1 cellular context compared by ENCODE assay signal in the genomic region with DNA sequence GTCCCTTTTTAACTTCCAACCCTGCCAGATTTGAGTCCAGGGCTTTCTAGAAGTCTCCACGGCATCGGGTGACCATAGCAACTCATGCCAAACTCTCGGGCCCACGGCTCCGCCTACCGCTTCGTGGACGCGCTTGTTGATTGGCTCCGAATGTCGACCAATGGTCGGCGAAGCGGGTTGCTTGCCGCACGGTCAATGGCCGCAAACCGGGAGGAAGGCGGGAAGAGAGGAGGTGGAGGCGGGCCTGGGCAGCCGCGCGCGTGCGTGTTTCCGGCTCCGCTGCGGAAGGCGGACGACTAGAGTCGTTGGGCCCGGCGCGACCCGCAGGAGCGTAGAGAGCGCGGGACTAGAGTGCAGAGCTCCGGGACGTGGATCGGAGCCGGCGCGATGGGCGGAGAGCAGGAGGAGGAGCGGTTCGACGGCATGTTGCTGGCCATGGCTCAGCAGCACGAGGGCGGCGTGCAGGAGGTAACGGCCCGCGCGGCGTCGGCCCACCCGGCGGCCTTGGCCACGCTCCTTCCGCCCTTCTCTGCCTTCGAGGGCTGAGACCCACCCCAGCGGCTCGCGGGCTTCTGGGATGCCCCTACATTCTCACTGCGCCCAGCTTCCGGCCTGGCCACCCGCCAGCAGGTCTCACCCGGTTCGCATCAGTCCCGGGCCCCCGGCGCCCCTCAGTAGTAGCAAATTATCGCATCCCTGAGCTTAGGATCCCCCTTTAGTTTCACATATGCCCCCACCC.
TF ChIP-seq lines count a peak whose summit lies in the region.

A gene (plus strand): TSS at position 282 of the 739 bp plus-strand sequence. CDS start 106 bp downstream, at position 388.

TF ChIP-seq in HepG2, 621 proteins besides CTCF, POLR2A, EP300 and RAD21 (continued from another document and continues in another):
- TF ChIP-seq, protein P1, sequence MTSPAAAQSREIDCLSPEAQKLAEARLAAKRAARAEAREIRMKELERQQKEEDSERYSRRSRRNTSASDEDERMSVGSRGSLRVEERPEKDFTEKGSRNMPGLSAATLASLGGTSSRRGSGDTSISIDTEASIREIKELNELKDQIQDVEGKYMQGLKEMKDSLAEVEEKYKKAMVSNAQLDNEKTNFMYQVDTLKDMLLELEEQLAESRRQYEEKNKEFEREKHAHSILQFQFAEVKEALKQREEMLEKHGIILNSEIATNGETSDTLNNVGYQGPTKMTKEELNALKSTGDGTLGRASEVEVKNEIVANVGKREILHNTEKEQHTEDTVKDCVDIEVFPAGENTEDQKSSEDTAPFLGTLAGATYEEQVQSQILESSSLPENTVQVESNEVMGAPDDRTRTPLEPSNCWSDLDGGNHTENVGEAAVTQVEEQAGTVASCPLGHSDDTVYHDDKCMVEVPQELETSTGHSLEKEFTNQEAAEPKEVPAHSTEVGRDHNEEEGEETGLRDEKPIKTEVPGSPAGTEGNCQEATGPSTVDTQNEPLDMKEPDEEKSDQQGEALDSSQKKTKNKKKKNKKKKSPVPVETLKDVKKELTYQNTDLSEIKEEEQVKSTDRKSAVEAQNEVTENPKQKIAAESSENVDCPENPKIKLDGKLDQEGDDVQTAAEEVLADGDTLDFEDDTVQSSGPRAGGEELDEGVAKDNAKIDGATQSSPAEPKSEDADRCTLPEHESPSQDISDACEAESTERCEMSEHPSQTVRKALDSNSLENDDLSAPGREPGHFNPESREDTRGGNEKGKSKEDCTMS (CRISPR knock-in tag; conservative IDR thresholded peaks at IDR 0.05) = no peak
- TF ChIP-seq, protein P2, sequence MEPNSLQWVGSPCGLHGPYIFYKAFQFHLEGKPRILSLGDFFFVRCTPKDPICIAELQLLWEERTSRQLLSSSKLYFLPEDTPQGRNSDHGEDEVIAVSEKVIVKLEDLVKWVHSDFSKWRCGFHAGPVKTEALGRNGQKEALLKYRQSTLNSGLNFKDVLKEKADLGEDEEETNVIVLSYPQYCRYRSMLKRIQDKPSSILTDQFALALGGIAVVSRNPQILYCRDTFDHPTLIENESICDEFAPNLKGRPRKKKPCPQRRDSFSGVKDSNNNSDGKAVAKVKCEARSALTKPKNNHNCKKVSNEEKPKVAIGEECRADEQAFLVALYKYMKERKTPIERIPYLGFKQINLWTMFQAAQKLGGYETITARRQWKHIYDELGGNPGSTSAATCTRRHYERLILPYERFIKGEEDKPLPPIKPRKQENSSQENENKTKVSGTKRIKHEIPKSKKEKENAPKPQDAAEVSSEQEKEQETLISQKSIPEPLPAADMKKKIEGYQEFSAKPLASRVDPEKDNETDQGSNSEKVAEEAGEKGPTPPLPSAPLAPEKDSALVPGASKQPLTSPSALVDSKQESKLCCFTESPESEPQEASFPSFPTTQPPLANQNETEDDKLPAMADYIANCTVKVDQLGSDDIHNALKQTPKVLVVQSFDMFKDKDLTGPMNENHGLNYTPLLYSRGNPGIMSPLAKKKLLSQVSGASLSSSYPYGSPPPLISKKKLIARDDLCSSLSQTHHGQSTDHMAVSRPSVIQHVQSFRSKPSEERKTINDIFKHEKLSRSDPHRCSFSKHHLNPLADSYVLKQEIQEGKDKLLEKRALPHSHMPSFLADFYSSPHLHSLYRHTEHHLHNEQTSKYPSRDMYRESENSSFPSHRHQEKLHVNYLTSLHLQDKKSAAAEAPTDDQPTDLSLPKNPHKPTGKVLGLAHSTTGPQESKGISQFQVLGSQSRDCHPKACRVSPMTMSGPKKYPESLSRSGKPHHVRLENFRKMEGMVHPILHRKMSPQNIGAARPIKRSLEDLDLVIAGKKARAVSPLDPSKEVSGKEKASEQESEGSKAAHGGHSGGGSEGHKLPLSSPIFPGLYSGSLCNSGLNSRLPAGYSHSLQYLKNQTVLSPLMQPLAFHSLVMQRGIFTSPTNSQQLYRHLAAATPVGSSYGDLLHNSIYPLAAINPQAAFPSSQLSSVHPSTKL (CRISPR knock-in tag; IDR thresholded peaks at IDR 0.05) = no peak; the same call in 1 of the 2 replicates
- TF ChIP-seq ZSCAN30 (CRISPR knock-in tag; IDR thresholded peaks at IDR 0.05) (0 out of 2 replicates have a peak, but pooled peaks have one; percentile 23), MED8 (CRISPR knock-in tag; IDR thresholded peaks at IDR 0.05; ENCODE audit: insufficient replicate concordance) (peak; percentile 63), ZMYM4 (CRISPR knock-in tag; IDR thresholded peaks at IDR 0.05) (peak; percentile 60), SMAD9 (CRISPR knock-in tag; IDR thresholded peaks at IDR 0.05) (no peak), ZEB1 (IDR thresholded peaks at IDR 0.05; ENCODE audit: insufficient replicate concordance, low read depth) (no peak), MED13 (CRISPR knock-in tag; IDR thresholded peaks at IDR 0.05) (peak; percentile 69; the same call in 1 of the 2 replicates), EED (CRISPR knock-in tag; IDR thresholded peaks at IDR 0.05) (peak; percentile 68; the same call in 1 of the 2 replicates), ZNF777 (CRISPR knock-in tag; IDR thresholded peaks at IDR 0.05) (peak; percentile 87), ZSCAN21 (CRISPR knock-in tag; IDR thresholded peaks at IDR 0.05; ENCODE audit: borderline replicate concordance) (peak; percentile 55; the same call in 1 of the 2 replicates), STAG1 (CRISPR knock-in tag; IDR thresholded peaks at IDR 0.05) (no peak; the same call in 1 of the 2 replicates), NCOA1 (CRISPR knock-in tag; IDR thresholded peaks at IDR 0.05) (no peak), ZNF562 (CRISPR knock-in tag; IDR thresholded peaks at IDR 0.05; ENCODE audit: borderline replicate concordance) (no peak; the same call in 1 of the 2 replicates), ZNF652 (CRISPR knock-in tag; IDR thresholded peaks at IDR 0.05; ENCODE audit: borderline replicate concordance, low read depth) (no peak), ZNF850 (CRISPR knock-in tag; conservative IDR thresholded peaks at IDR 0.05) (no peak), GATAD1 (CRISPR knock-in tag; IDR thresholded peaks at IDR 0.05) (peak; percentile 93), FOXA3 (CRISPR knock-in tag; IDR thresholded peaks at IDR 0.05) (peak; percentile 34), ZNF160 (CRISPR knock-in tag; IDR thresholded peaks at IDR 0.05) (no peak; the same call in 1 of the 2 replicates), MIXL1 (CRISPR knock-in tag; IDR thresholded peaks at IDR 0.05) (no peak), ZNF235 (CRISPR knock-in tag; IDR thresholded peaks at IDR 0.05; ENCODE audit: borderline replicate concordance) (peak; percentile 92; the same call in 1 of the 2 replicates), HOXA7 (CRISPR knock-in tag; IDR thresholded peaks at IDR 0.05) (no peak), NR2F6 (IDR thresholded peaks at IDR 0.05) (no peak), NR2F6 (CRISPR knock-in tag; IDR thresholded peaks at IDR 0.05) (peak; percentile 62), TBX2 (CRISPR knock-in tag; IDR thresholded peaks at IDR 0.05; ENCODE audit: borderline replicate concordance) (peak; percentile 78), ZNF83 (CRISPR knock-in tag; IDR thresholded peaks at IDR 0.05; ENCODE audit: borderline replicate concordance) (no peak), PHF21A (CRISPR knock-in tag; IDR thresholded peaks at IDR 0.05) (0 out of 2 replicates have a peak, but pooled peaks have one; percentile 24), ZNF256 (CRISPR knock-in tag; conservative IDR thresholded peaks at IDR 0.05) (0 out of 2 replicates have a peak, but pooled peaks have one; percentile 30), KMT2A (CRISPR knock-in tag; IDR thresholded peaks at IDR 0.05) (peak; percentile 93), ZNF101 (CRISPR knock-in tag; IDR thresholded peaks at IDR 0.05; ENCODE audit: borderline replicate concordance, low read depth) (no peak), ERF (CRISPR knock-in tag; IDR thresholded peaks at IDR 0.05) (peak; percentile 55; the same call in 1 of the 2 replicates), PHB2 (IDR thresholded peaks at IDR 0.05; ENCODE audit: partially characterized antibody) (no peak), ZFP62 (CRISPR knock-in tag; IDR thresholded peaks at IDR 0.05) (no peak)
- TF ChIP-seq, protein P3, sequence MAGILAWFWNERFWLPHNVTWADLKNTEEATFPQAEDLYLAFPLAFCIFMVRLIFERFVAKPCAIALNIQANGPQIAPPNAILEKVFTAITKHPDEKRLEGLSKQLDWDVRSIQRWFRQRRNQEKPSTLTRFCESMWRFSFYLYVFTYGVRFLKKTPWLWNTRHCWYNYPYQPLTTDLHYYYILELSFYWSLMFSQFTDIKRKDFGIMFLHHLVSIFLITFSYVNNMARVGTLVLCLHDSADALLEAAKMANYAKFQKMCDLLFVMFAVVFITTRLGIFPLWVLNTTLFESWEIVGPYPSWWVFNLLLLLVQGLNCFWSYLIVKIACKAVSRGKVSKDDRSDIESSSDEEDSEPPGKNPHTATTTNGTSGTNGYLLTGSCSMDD (CRISPR knock-in tag; IDR thresholded peaks at IDR 0.05) = no peak
- TF ChIP-seq, protein P4, sequence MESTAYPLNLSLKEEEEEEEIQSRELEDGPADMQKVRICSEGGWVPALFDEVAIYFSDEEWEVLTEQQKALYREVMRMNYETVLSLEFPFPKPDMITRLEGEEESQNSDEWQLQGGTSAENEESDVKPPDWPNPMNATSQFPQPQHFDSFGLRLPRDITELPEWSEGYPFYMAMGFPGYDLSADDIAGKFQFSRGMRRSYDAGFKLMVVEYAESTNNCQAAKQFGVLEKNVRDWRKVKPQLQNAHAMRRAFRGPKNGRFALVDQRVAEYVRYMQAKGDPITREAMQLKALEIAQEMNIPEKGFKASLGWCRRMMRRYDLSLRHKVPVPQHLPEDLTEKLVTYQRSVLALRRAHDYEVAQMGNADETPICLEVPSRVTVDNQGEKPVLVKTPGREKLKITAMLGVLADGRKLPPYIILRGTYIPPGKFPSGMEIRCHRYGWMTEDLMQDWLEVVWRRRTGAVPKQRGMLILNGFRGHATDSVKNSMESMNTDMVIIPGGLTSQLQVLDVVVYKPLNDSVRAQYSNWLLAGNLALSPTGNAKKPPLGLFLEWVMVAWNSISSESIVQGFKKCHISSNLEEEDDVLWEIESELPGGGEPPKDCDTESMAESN (CRISPR knock-in tag; conservative IDR thresholded peaks at IDR 0.05) = 0 out of 2 replicates have a peak, but pooled peaks have one; percentile 61
- TF ChIP-seq, protein P5, sequence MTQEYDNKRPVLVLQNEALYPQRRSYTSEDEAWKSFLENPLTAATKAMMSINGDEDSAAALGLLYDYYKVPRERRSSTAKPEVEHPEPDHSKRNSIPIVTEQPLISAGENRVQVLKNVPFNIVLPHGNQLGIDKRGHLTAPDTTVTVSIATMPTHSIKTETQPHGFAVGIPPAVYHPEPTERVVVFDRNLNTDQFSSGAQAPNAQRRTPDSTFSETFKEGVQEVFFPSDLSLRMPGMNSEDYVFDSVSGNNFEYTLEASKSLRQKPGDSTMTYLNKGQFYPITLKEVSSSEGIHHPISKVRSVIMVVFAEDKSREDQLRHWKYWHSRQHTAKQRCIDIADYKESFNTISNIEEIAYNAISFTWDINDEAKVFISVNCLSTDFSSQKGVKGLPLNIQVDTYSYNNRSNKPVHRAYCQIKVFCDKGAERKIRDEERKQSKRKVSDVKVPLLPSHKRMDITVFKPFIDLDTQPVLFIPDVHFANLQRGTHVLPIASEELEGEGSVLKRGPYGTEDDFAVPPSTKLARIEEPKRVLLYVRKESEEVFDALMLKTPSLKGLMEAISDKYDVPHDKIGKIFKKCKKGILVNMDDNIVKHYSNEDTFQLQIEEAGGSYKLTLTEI (CRISPR knock-in tag; conservative IDR thresholded peaks at IDR 0.05) = no peak
- TF ChIP-seq, protein P6, sequence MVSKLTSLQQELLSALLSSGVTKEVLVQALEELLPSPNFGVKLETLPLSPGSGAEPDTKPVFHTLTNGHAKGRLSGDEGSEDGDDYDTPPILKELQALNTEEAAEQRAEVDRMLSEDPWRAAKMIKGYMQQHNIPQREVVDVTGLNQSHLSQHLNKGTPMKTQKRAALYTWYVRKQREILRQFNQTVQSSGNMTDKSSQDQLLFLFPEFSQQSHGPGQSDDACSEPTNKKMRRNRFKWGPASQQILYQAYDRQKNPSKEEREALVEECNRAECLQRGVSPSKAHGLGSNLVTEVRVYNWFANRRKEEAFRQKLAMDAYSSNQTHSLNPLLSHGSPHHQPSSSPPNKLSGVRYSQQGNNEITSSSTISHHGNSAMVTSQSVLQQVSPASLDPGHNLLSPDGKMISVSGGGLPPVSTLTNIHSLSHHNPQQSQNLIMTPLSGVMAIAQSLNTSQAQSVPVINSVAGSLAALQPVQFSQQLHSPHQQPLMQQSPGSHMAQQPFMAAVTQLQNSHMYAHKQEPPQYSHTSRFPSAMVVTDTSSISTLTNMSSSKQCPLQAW (CRISPR knock-in tag; IDR thresholded peaks at IDR 0.05) = peak; percentile 46; the same call in 1 of the 2 replicates
- TF ChIP-seq, protein P7, sequence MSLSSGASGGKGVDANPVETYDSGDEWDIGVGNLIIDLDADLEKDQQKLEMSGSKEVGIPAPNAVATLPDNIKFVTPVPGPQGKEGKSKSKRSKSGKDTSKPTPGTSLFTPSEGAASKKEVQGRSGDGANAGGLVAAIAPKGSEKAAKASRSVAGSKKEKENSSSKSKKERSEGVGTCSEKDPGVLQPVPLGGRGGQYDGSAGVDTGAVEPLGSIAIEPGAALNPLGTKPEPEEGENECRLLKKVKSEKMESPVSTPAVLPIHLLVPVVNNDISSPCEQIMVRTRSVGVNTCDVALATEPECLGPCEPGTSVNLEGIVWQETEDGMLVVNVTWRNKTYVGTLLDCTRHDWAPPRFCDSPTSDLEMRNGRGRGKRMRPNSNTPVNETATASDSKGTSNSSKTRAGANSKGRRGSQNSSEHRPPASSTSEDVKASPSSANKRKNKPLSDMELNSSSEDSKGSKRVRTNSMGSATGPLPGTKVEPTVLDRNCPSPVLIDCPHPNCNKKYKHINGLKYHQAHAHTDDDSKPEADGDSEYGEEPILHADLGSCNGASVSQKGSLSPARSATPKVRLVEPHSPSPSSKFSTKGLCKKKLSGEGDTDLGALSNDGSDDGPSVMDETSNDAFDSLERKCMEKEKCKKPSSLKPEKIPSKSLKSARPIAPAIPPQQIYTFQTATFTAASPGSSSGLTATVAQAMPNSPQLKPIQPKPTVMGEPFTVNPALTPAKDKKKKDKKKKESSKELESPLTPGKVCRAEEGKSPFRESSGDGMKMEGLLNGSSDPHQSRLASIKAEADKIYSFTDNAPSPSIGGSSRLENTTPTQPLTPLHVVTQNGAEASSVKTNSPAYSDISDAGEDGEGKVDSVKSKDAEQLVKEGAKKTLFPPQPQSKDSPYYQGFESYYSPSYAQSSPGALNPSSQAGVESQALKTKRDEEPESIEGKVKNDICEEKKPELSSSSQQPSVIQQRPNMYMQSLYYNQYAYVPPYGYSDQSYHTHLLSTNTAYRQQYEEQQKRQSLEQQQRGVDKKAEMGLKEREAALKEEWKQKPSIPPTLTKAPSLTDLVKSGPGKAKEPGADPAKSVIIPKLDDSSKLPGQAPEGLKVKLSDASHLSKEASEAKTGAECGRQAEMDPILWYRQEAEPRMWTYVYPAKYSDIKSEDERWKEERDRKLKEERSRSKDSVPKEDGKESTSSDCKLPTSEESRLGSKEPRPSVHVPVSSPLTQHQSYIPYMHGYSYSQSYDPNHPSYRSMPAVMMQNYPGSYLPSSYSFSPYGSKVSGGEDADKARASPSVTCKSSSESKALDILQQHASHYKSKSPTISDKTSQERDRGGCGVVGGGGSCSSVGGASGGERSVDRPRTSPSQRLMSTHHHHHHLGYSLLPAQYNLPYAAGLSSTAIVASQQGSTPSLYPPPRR (CRISPR knock-in tag; IDR thresholded peaks at IDR 0.05; ENCODE audit: borderline replicate concordance) = peak; percentile 54; the same call in 1 of the 2 replicates
